ENCODE assay signal across 8 cellular contexts in the genomic region with DNA sequence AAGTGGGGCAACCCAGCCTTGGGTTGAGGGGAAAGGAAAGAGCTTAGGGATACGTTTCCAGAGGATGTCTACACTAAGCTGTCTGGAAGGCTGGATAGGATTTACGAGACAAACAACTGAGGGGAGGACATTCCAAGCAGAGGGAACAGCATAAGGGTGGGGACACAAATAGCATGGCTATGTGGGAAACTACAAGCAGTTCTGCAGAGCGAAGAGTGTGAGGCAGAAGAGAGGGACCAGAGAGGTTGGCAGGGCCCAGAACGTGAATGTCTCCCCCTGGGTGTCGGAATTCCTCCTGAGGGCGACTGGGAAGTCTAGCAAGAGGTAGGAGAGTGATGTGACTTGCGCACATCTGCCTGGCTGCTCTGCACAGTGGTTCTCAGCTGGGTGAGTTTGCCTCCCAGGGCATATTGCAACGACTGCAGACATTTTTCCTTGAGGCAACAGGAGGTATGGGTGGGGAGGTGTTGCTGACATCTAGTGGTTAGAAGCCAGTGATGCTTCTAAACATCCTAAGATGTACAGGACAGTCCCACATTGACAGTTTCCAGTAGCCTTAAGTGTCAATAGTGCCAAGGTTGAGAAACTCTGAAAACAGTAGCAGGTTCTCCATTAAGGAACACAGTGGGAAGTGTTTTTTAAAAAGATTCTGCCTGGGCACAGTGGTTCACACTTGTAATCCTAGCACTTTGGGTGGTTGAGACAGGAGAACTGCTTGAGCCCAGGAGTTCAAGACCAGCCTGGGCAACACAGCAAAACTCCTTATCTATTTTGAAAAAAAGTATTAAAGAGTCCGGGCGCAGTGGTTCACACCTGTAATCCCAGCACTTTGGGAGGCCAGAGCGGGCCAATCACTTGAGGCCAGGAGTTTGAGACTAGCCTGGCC. TPM values are rescaled to one million over a fixed set of nuclear protein-coding genes. Genes with fewer than 3 reads are reported as not detected.
DNase-seq lines count a peak whose midpoint lies in the region; ATAC-seq and TF ChIP-seq lines count a peak whose summit lies in the region.

No MANE protein-coding gene starts in this region.

- peaks cover 10% of the 10 kb centered on the region for H3K4me1 ChIP-seq in CD4-positive, alpha-beta memory T cell (ENCODE audit: insufficient read depth, low read length)
- H3K4me1 ChIP-seq in foreskin keratinocyte (no peaks in the 10 kb centered on the region), prostate gland (replicated peaks) (no peaks in the 10 kb centered on the region)

- CTCF ChIA-PET in CD4-positive, alpha-beta memory T cell (lab: Charles Lee; ENCODE audit: partially characterized antibody) = interaction anchor here (0.9 to 2.9 kb wide), 4 partner anchors 10 to 364 kb away, joined by 3 to 11 read pairs (median 8); a partner anchor contains a TSS

- peak overlapping the region; percentile 15 for H3K27ac ChIP-seq in CD4-positive, alpha-beta memory T cell (ENCODE audit: low read depth, low read length)
- H3K27ac ChIP-seq in foreskin keratinocyte (no peak overlapping the region), prostate gland (no peak overlapping the region)

- no peak overlapping the region for H3K4me3 ChIP-seq in CD4-positive, alpha-beta memory T cell (ENCODE audit: low read length in 2 of 2)
- no peak overlapping the region for H3K4me3 ChIP-seq in prostate gland

- peaks cover 0 to 13% of the 10 kb centered on the region in 2 donors for H3K36me3 Mint-ChIP-seq in CD4-positive, alpha-beta memory T cell

- no peaks in the 10 kb centered on the region for H3K36me3 ChIP-seq in CD4-positive, alpha-beta memory T cell (ENCODE audit: insufficient read depth, low read length)
- H3K36me3 ChIP-seq in prostate gland = no peaks in the 10 kb centered on the region

- no peaks in the 10 kb centered on the region for H3K27me3 Mint-ChIP-seq in CD4-positive, alpha-beta memory T cell

- WGBS in prostate gland = 52% methylated on average over 11 of the region's 11 CpGs

- no peaks in the 10 kb centered on the region for H3K27me3 ChIP-seq in CD4-positive, alpha-beta memory T cell (ENCODE audit: insufficient read depth, low read length)
- H3K27me3 ChIP-seq in foreskin keratinocyte (no peaks in the 10 kb centered on the region), prostate gland (replicated peaks; ENCODE audit: insufficient read depth) (no peaks in the 10 kb centered on the region)

- no peak overlapping the region for H3K4me3 Mint-ChIP-seq in CD4-positive, alpha-beta memory T cell

- no peaks in the 10 kb centered on the region for H3K9me3 ChIP-seq in CD4-positive, alpha-beta memory T cell (ENCODE audit: control insufficient read depth in 1 of 2, low read length in 2 of 2)
- H3K9me3 ChIP-seq in prostate gland = no peaks in the 10 kb centered on the region

- H3K4me1 Mint-ChIP-seq in CD4-positive, alpha-beta memory T cell = peaks cover 9 to 16% (median 15%) of the 10 kb centered on the region in 4 donors

- DNase-seq in CD4-positive, alpha-beta memory T cell = peak; percentile 35 to 51 (median 49)
- DNase-seq in NCI-H774 (lab: John Stamatoyannopoulos, UW) = peak; percentile 6
- peak; percentile 21 for DNase-seq in activated T-cell treated with anti-CD3 and anti-CD28 coated beads, Interleukin-2, amount 50 U/mL, for 1 hour
- DNase-seq in foreskin keratinocyte = peak in 1 of 2 donors; percentile 34
- peak; percentile 4 for DNase-seq in prostate gland (ENCODE audit: low spot score)

- POLR2A ChIA-PET in CD4-positive, alpha-beta memory T cell (lab: Charles Lee; ENCODE audit: partially characterized antibody) = interaction anchor here (0.9 to 1.1 kb wide), 3 partner anchors 9 to 89 kb away, joined by 3 to 5 read pairs (median 4); a partner anchor contains a TSS

- TF ChIP-seq CTCF in foreskin keratinocyte (conservative IDR thresholded peaks at IDR 0.05) (peak; percentile 68), prostate gland (IDR thresholded peaks at IDR 0.05) (peak in 2 of 4 experiments; percentile 31 to 47)

- peaks cover 0 to 1% (median 0%) of the 10 kb centered on the region in 8 donors for H3K9me3 Mint-ChIP-seq in CD4-positive, alpha-beta memory T cell

- TF ChIP-seq POLR2A in prostate gland (IDR thresholded peaks at IDR 0.05) = no peak

- ATAC-seq in GM18519 (IDR thresholded peaks at IDR 0.05; ENCODE audit: low FRiP score, unreplicated experiment) (peak; percentile 86), HG03066 (IDR thresholded peaks at IDR 0.05; ENCODE audit: low read depth, unreplicated experiment) (peak; percentile 70), foreskin keratinocyte (peak; percentile 93), HG03565 (IDR thresholded peaks at IDR 0.05; ENCODE audit: unreplicated experiment) (no peak)

- H3K27ac Mint-ChIP-seq in CD4-positive, alpha-beta memory T cell = peak overlapping the region in 6 of 7 donors; percentile 71 to 84 (median 78)

- intact Hi-C loops in CD4-positive, alpha-beta memory T cell (cut with micrococcal nuclease) = loop anchor here (2.0 kb wide), 1 partner anchor 90 kb away; a partner anchor contains a TSS
- intact Hi-C loops in prostate gland (cut with DNase I) = no loop called here

RNA-seq across cellular contexts. Expression of a gene that starts 9.2 kb away (rescaled TPM):
- 10 to 100 TPM; 59.7 to 62.4 TPM for total RNA-seq in CD4-positive, alpha-beta memory T cell
- 100 to 1,000 TPM; 308 to 409 TPM for polyA plus RNA-seq in CD4-positive, alpha-beta memory T cell
- total RNA-seq in foreskin keratinocyte (121 and 131 TPM in 2 replicates), prostate gland (10 to 100 TPM; 54.6 to 96.5 TPM)
- 207 and 231 TPM in 2 replicates for polyA plus RNA-seq in foreskin keratinocyte

RNA-seq across cellular contexts. Expression of a gene that starts 9.3 kb away (rescaled TPM):
- 10 to 100 TPM; 43.0 to 45.3 TPM for total RNA-seq in CD4-positive, alpha-beta memory T cell
- polyA plus RNA-seq in CD4-positive, alpha-beta memory T cell = 10 to 100 TPM; 57.3 to 64.8 TPM
- total RNA-seq in foreskin keratinocyte = 12.7 and 13.0 TPM in 2 replicates
- 14.1 and 15.4 TPM in 2 replicates for polyA plus RNA-seq in foreskin keratinocyte
- 10 to 100 TPM; 10.5 to 13.2 TPM for total RNA-seq in prostate gland

RNA-seq across cellular contexts. Expression of a gene that starts 14.9 kb away (rescaled TPM):
- not detected for total RNA-seq in CD4-positive, alpha-beta memory T cell
- not detected for polyA plus RNA-seq in CD4-positive, alpha-beta memory T cell
- total RNA-seq in foreskin keratinocyte = not detected in 2 replicates
- polyA plus RNA-seq in foreskin keratinocyte = not detected in 2 replicates
- total RNA-seq in prostate gland = 1 to 10 TPM in 1 of 2 donors, not detected in 1; 1.4 TPM

RNA-seq across cellular contexts. Expression of a gene that starts 28.0 kb away (rescaled TPM):
- 10 to 100 TPM; 11.1 to 12.1 TPM for total RNA-seq in CD4-positive, alpha-beta memory T cell
- polyA plus RNA-seq in CD4-positive, alpha-beta memory T cell = 1 to 10 TPM; 3.9 to 7.7 TPM
- total RNA-seq in foreskin keratinocyte (5.5 and 7.1 TPM in 2 replicates), prostate gland (1 to 10 TPM; 3.9 to 5.2 TPM)
- polyA plus RNA-seq in foreskin keratinocyte = 7.6 and 7.9 TPM in 2 replicates
